30 cellular contexts compared by ENCODE assay signal in the genomic region with DNA sequence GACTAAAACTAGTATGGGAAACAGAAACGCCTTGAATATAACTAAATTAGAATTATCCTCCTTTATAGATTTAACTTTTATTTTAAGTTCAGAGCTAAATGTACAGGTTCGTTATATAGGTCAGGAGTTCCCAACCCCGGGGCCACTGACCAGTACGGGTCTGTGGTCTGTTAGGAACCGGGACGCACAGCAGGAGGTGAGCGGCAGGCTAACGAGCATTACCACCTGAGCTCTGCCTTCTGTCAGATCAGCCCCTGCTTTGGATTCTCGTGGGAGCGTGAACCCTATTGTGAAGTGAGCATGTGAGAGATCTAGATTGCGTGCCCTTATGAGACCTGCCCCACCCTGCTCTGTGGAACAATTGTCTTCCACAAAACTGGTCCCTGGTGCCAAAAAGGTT. TPM values are rescaled to one million over a fixed set of nuclear protein-coding genes. Genes with fewer than 3 reads are reported as not detected.
"Had no signal": no experiment of that assay in that cellular context is flagged by ENCODE, and none has a peak within 500 bp of the region (broad histone marks: within the 10 kb centered on the region; RNA-seq: fewer than 3 reads in every experiment).

No MANE protein-coding gene starts in this region.

- H3K9me3 Mint-ChIP-seq: activated CD4-positive, alpha-beta T cell treated with anti-CD3 and anti-CD28 coated beads, Interleukin-2, amount 10 ng/mL, durations not matched to agents 7 days and 5 days; dendritic cell treated with granulocyte-macrophage colony-stimulating factor and Interleukin-4, amounts not matched to agents 40 ng/mL and 50 ng/mL, for 4 days had no signal

- H3K4me1 Mint-ChIP-seq: activated CD4-positive, alpha-beta memory T cell treated with anti-CD3 and anti-CD28 coated beads, Interleukin-2, amount 10 ng/mL, durations not matched to agents 7 days and 5 days; activated CD4-positive, alpha-beta T cell treated with anti-CD3 and anti-CD28 coated beads, Interleukin-2, amount 10 ng/mL, durations not matched to agents 7 days and 5 days; activated naive CD4-positive, alpha-beta T cell treated with anti-CD3 and anti-CD28 coated beads, Interleukin-2, amount 10 ng/mL, durations not matched to agents 7 days and 5 days; activated naive CD8-positive, alpha-beta T cell treated with anti-CD3 and anti-CD28 coated beads, Interleukin-2, amount 10 ng/mL, durations not matched to agents 7 days and 5 days; central memory CD8-positive, alpha-beta T cell had no signal

- H3K27me3 ChIP-seq: ascending aorta, breast epithelium, cardiac muscle cell, dorsolateral prefrontal cortex, esophagus squamous epithelium, gastroesophageal sphincter had no signal

- H3K27me3 Mint-ChIP-seq: activated CD4-positive, alpha-beta memory T cell treated with anti-CD3 and anti-CD28 coated beads, Interleukin-2, amount 10 ng/mL, durations not matched to agents 7 days and 5 days; activated CD4-positive, alpha-beta T cell treated with anti-CD3 and anti-CD28 coated beads, Interleukin-2, amount 10 ng/mL, durations not matched to agents 7 days and 5 days; activated naive CD4-positive, alpha-beta T cell treated with anti-CD3 and anti-CD28 coated beads, Interleukin-2, amount 10 ng/mL, durations not matched to agents 7 days and 5 days; activated naive CD8-positive, alpha-beta T cell treated with anti-CD3 and anti-CD28 coated beads, Interleukin-2, amount 10 ng/mL, durations not matched to agents 7 days and 5 days; activated T-cell treated with anti-CD3 and anti-CD28 coated beads, Interleukin-2, amount 50 U/mL, for 24 hours; brain; central memory CD8-positive, alpha-beta T cell; dendritic cell treated with granulocyte-macrophage colony-stimulating factor and Interleukin-4, amounts not matched to agents 40 ng/mL and 50 ng/mL, for 4 days; effector memory CD8-positive, alpha-beta T cell had no signal

- H3K27ac Mint-ChIP-seq: activated CD4-positive, alpha-beta memory T cell treated with anti-CD3 and anti-CD28 coated beads, Interleukin-2, amount 10 ng/mL, durations not matched to agents 7 days and 5 days; activated CD4-positive, alpha-beta T cell treated with anti-CD3 and anti-CD28 coated beads, Interleukin-2, amount 10 ng/mL, durations not matched to agents 7 days and 5 days; activated naive CD4-positive, alpha-beta T cell treated with anti-CD3 and anti-CD28 coated beads, Interleukin-2, amount 10 ng/mL, durations not matched to agents 7 days and 5 days; activated naive CD4-positive, alpha-beta T cell treated with anti-CD3 and anti-CD28 coated beads, Interleukin-2, amount 50 U/mL, for 72 hours; activated naive CD8-positive, alpha-beta T cell treated with anti-CD3 and anti-CD28 coated beads, Interleukin-2, amount 10 ng/mL, durations not matched to agents 7 days and 5 days; activated T-cell treated with anti-CD3 and anti-CD28 coated beads, Interleukin-2, amount 50 U/mL, for 24 hours; activated T-cell treated with anti-CD3 and anti-CD28 coated beads, Interleukin-2, amount 50 U/mL, for 72 hours; dendritic cell treated with granulocyte-macrophage colony-stimulating factor and Interleukin-4, amounts not matched to agents 40 ng/mL and 50 ng/mL, for 4 days; effector memory CD8-positive, alpha-beta T cell had no signal

- H3K4me3 ChIP-seq: ascending aorta, breast epithelium, cardiac muscle cell, coronary artery, dorsolateral prefrontal cortex, esophagus squamous epithelium, gastroesophageal sphincter had no signal

- H3K36me3 Mint-ChIP-seq: activated naive CD4-positive, alpha-beta T cell treated with anti-CD3 and anti-CD28 coated beads, Interleukin-2, amount 10 ng/mL, durations not matched to agents 7 days and 5 days; activated naive CD4-positive, alpha-beta T cell treated with anti-CD3 and anti-CD28 coated beads, Interleukin-2, amount 50 U/mL, for 72 hours; activated naive CD8-positive, alpha-beta T cell treated with anti-CD3 and anti-CD28 coated beads, Interleukin-2, amount 10 ng/mL, durations not matched to agents 7 days and 5 days had no signal

- H3K4me3 Mint-ChIP-seq: activated CD4-positive, alpha-beta memory T cell treated with anti-CD3 and anti-CD28 coated beads, Interleukin-2, amount 10 ng/mL, durations not matched to agents 7 days and 5 days; activated CD4-positive, alpha-beta T cell treated with anti-CD3 and anti-CD28 coated beads, Interleukin-2, amount 10 ng/mL, durations not matched to agents 7 days and 5 days; activated naive CD4-positive, alpha-beta T cell treated with anti-CD3 and anti-CD28 coated beads, Interleukin-2, amount 10 ng/mL, durations not matched to agents 7 days and 5 days; activated naive CD8-positive, alpha-beta T cell treated with anti-CD3 and anti-CD28 coated beads, Interleukin-2, amount 10 ng/mL, durations not matched to agents 7 days and 5 days; activated T-cell treated with anti-CD3 and anti-CD28 coated beads, Interleukin-2, amount 50 U/mL, for 24 hours; activated T-cell treated with anti-CD3 and anti-CD28 coated beads, Interleukin-2, amount 50 U/mL, for 72 hours; brain; central memory CD8-positive, alpha-beta T cell; dendritic cell treated with granulocyte-macrophage colony-stimulating factor and Interleukin-4, amounts not matched to agents 40 ng/mL and 50 ng/mL, for 4 days; effector memory CD8-positive, alpha-beta T cell had no signal

- H3K9me3 ChIP-seq: ascending aorta, breast epithelium, esophagus squamous epithelium, gastroesophageal sphincter had no signal

- DNase-seq: activated CD4-positive, alpha-beta memory T cell treated with anti-CD3 and anti-CD28 coated beads, Interleukin-2, amount 10 ng/mL, durations not matched to agents 7 days and 5 days; activated CD4-positive, alpha-beta T cell treated with anti-CD3 and anti-CD28 coated beads for 1 hour; activated CD4-positive, alpha-beta T cell treated with anti-CD3 and anti-CD28 coated beads for 4 hours; activated CD4-positive, alpha-beta T cell treated with anti-CD3 and anti-CD28 coated beads, Interleukin-2, amount 10 ng/mL, durations not matched to agents 7 days and 5 days; activated CD4-positive, alpha-beta T cell treated with anti-CD3 and anti-CD28 coated beads, Interleukin-2, amount 50 U/mL, for 4 hours; activated CD8-positive, alpha-beta memory T cell treated with anti-CD3 and anti-CD28 coated beads, Interleukin-2, amount 50 U/mL, for 48 hours; activated gamma-delta T cell; activated naive CD4-positive, alpha-beta T cell; activated naive CD4-positive, alpha-beta T cell treated with anti-CD3 and anti-CD28 coated beads, Interleukin-2, amount 10 ng/mL, durations not matched to agents 7 days and 5 days; activated naive CD8-positive, alpha-beta T cell treated with anti-CD3 and anti-CD28 coated beads, Interleukin-2, amount 10 ng/mL, durations not matched to agents 7 days and 5 days; activated T-cell treated with anti-CD3 and anti-CD28 coated beads for 4 hours; activated T-cell treated with anti-CD3 and anti-CD28 coated beads, Interleukin-2, amount 50 U/mL, for 24 hours; activated T-cell treated with anti-CD3 and anti-CD28 coated beads, Interleukin-2, amount 50 U/mL, for 72 hours; dorsolateral prefrontal cortex; effector memory CD8-positive, alpha-beta T cell; esophagus squamous epithelium; foreskin melanocyte; head of caudate nucleus; T-helper 2 cell had no signal

- ATAC-seq: activated naive CD4-positive, alpha-beta T cell treated with anti-CD3 and anti-CD28 coated beads, Interleukin-2, amount 50 U/mL, for 72 hours; activated T-cell treated with anti-CD3 and anti-CD28 coated beads, Interleukin-2, amount 50 U/mL, for 72 hours; effector memory CD8-positive, alpha-beta T cell; gastroesophageal sphincter had no signal

- H3K27ac ChIP-seq: ascending aorta, breast epithelium, cardiac muscle cell, coronary artery, dorsolateral prefrontal cortex, epithelial cell of prostate, esophagus squamous epithelium, gastroesophageal sphincter had no signal

- H3K4me1 ChIP-seq: breast epithelium had no signal

- H3K36me3 ChIP-seq: ascending aorta, breast epithelium, cardiac muscle cell, esophagus squamous epithelium, gastroesophageal sphincter had no signal

RNA-seq across cellular contexts. Expression of a gene that starts 51.0 kb away (rescaled TPM):
- total RNA-seq: activated CD4-positive, alpha-beta memory T cell treated with anti-CD3 and anti-CD28 coated beads, Interleukin-2, amount 10 ng/mL, durations not matched to agents 7 days and 5 days; activated CD4-positive, alpha-beta T cell treated with anti-CD3 and anti-CD28 coated beads, Interleukin-2, amount 10 ng/mL, durations not matched to agents 7 days and 5 days; activated naive CD4-positive, alpha-beta T cell treated with anti-CD3 and anti-CD28 coated beads, Interleukin-2, amount 50 U/mL, for 72 hours; activated T-cell treated with anti-CD3 and anti-CD28 coated beads, Interleukin-2, amount 50 U/mL, for 72 hours; T-helper 1 cell treated with Interleukin-12 subunit alpha and Interleukin-12 subunit beta and Interleukin-4 antibody, amounts not matched to agents 30 ng/mL and 1 ng/mL, for 36 hours had no signal
